In genomic region chr7:136869991-136870798, GRCh38 we compare ENCODE assay signal across 11 cellular contexts. TPM values are rescaled to one million over a fixed set of nuclear protein-coding genes. Genes with fewer than 3 reads are reported as not detected.
DNase-seq lines count a peak whose midpoint lies in the region; ATAC-seq and TF ChIP-seq lines count a peak whose summit lies in the region.
"Had no signal": no experiment of that assay in that cellular context is flagged by ENCODE, and none has a peak within 500 bp of the region (broad histone marks: within the 10 kb centered on the region; RNA-seq: fewer than 3 reads in every experiment).

No MANE protein-coding gene starts in this region.

- H3K27me3 Mint-ChIP-seq in naive thymus-derived CD4-positive, alpha-beta T cell: peaks cover 32 to 50% (median 38%) of the 10 kb centered on the region in 5 donors
- H3K27me3 Mint-ChIP-seq in T-cell: peaks cover 22 to 37% of the 10 kb centered on the region in 2 donors

- no peak overlapping the region for H3K27ac Mint-ChIP-seq in naive thymus-derived CD4-positive, alpha-beta T cell
- H3K27ac Mint-ChIP-seq in T-cell: no peak overlapping the region
- H3K27ac Mint-ChIP-seq: activated naive CD8-positive, alpha-beta T cell had no signal

- POLR2A ChIA-PET in naive thymus-derived CD4-positive, alpha-beta T cell (lab: Charles Lee): no interaction called here
- POLR2A ChIA-PET in T-cell (lab: Charles Lee): no interaction called here

- 1 to 11% methylated on average over 23 to 25 of the region's 48 CpGs for WGBS in esophagus squamous epithelium, 2 donors

- TF ChIP-seq CTCF in esophagus squamous epithelium (IDR thresholded peaks at IDR 0.05) (no peak), mucosa of descending colon (IDR thresholded peaks at IDR 0.05) (no peak)

- H3K27me3 ChIP-seq in esophagus squamous epithelium: peaks cover 0 to 68% (median 4%) of the 10 kb centered on the region in 4 donors
- H3K27me3 ChIP-seq in naive thymus-derived CD4-positive, alpha-beta T cell (ENCODE audit: control insufficient read depth in 2 of 2, insufficient read depth in 2 of 2, low read length in 2 of 2): no peaks in the 10 kb centered on the region
- H3K27me3 ChIP-seq: BLaER1 had no signal

- H3K4me1 ChIP-seq in esophagus squamous epithelium (peaks cover 6 to 32% (median 15%) of the 10 kb centered on the region in 3 donors), mucosa of descending colon (ENCODE audit: low read depth) (no peaks in the 10 kb centered on the region)
- H3K4me1 ChIP-seq in naive thymus-derived CD4-positive, alpha-beta T cell (ENCODE audit: control insufficient read depth in 2 of 2, insufficient read depth in 2 of 2, low read length in 2 of 2): no peaks in the 10 kb centered on the region
- H3K4me1 ChIP-seq: BLaER1 had no signal

- H3K4me1 Mint-ChIP-seq in naive thymus-derived CD4-positive, alpha-beta T cell: peaks cover 0 to 2% (median 0%) of the 10 kb centered on the region in 7 donors
- H3K4me1 Mint-ChIP-seq in T-cell: no peaks in the 10 kb centered on the region

- H3K4me3 Mint-ChIP-seq in naive thymus-derived CD4-positive, alpha-beta T cell: no peak overlapping the region
- no peak overlapping the region for H3K4me3 Mint-ChIP-seq in T-cell
- H3K4me3 Mint-ChIP-seq: activated naive CD8-positive, alpha-beta T cell had no signal

- H3K9me3 ChIP-seq in esophagus squamous epithelium (no peaks in the 10 kb centered on the region), mucosa of descending colon (no peaks in the 10 kb centered on the region)
- peaks cover 0 to 2% (median 0%) of the 10 kb centered on the region in 3 experiments for H3K9me3 ChIP-seq in naive thymus-derived CD4-positive, alpha-beta T cell (ENCODE audit: control insufficient read depth in 2 of 3, low read length in 3 of 3)

- H3K36me3 ChIP-seq in esophagus squamous epithelium (no peaks in the 10 kb centered on the region), mucosa of descending colon (ENCODE audit: low read depth) (no peaks in the 10 kb centered on the region)
- no peaks in the 10 kb centered on the region for H3K36me3 ChIP-seq in naive thymus-derived CD4-positive, alpha-beta T cell (ENCODE audit: control insufficient read depth in 2 of 3, insufficient read depth in 3 of 3, low read length in 3 of 3)
- H3K36me3 ChIP-seq: BLaER1 had no signal

- DNase-seq in Right ventricle myocardium inferior (ENCODE audit: missing footprints): peak; percentile 71
- no peak for DNase-seq in cardiac septum (ENCODE audit: low spot score)
- no peak for DNase-seq in esophagus squamous epithelium (lab: John Stamatoyannopoulos, UW)
- DNase-seq in mucosa of descending colon: peak in 2 of 3 donors; percentile 19 to 42
- no peak for DNase-seq in DMS153 treated with DMSO at 0.1 percent for 48 hours (lab: John Stamatoyannopoulos, UW; ENCODE audit: unreplicated experiment)
- no peak for DNase-seq in naive thymus-derived CD4-positive, alpha-beta T cell
- no peak for DNase-seq in substantia nigra (lab: John Stamatoyannopoulos, UW)
- DNase-seq in T-cell: no peak
- DNase-seq: NCI-H1694 had no signal

- intact Hi-C loops in Right ventricle myocardium inferior (cut with DNase I): loop anchor here (2.0 to 10.0 kb wide), 7 partner anchors 42 to 838 kb away; no protein-coding TSS in a partner anchor
- intact Hi-C loops in cardiac septum (cut with DNase I): loop anchor here (5.0 to 10.0 kb wide), 3 partner anchors 137 to 275 kb away; no protein-coding TSS in a partner anchor
- intact Hi-C loops in esophagus squamous epithelium (cut with DNase I): no loop called here
- intact Hi-C loops in mucosa of descending colon (cut with DNase I, micrococcal nuclease): no loop called here
- intact Hi-C loops in naive thymus-derived CD4-positive, alpha-beta T cell (cut with micrococcal nuclease): no loop called here

- TF ChIP-seq POLR2A in esophagus squamous epithelium (IDR thresholded peaks at IDR 0.05): no peak

- CTCF ChIA-PET in naive thymus-derived CD4-positive, alpha-beta T cell (lab: Charles Lee): no interaction called here
- CTCF ChIA-PET in T-cell (lab: Charles Lee): no interaction called here

- H3K9me3 Mint-ChIP-seq in naive thymus-derived CD4-positive, alpha-beta T cell: peaks cover 0 to 9% (median 2%) of the 10 kb centered on the region in 11 donors
- no peaks in the 10 kb centered on the region for H3K9me3 Mint-ChIP-seq in T-cell

- H3K27ac ChIP-seq in esophagus squamous epithelium: no peak overlapping the region
- H3K27ac ChIP-seq in naive thymus-derived CD4-positive, alpha-beta T cell (ENCODE audit: low read depth, low read length): no peak overlapping the region
- H3K27ac ChIP-seq in substantia nigra (ENCODE audit: low read depth, low read length, poor library complexity, severe bottlenecking): no peak overlapping the region
- H3K27ac ChIP-seq: BLaER1 had no signal

- peak overlapping the region in 3 of 4 donors; percentile 32 to 54 (median 37) for H3K4me3 ChIP-seq in esophagus squamous epithelium
- no peak overlapping the region for H3K4me3 ChIP-seq in mucosa of descending colon
- H3K4me3 ChIP-seq in naive thymus-derived CD4-positive, alpha-beta T cell (ENCODE audit: low read length): no peak overlapping the region
- H3K4me3 ChIP-seq: BLaER1 had no signal

- ATAC-seq in Right ventricle myocardium inferior: peak; percentile 10
- no peak for ATAC-seq in mucosa of descending colon
- no peak for ATAC-seq in naive thymus-derived CD4-positive, alpha-beta T cell
- no peak for ATAC-seq in T-cell (replicated peaks in 1 of 4)

- H3K36me3 Mint-ChIP-seq in naive thymus-derived CD4-positive, alpha-beta T cell: peaks cover 0 to 1% (median 0%) of the 10 kb centered on the region in 5 donors
- no peaks in the 10 kb centered on the region for H3K36me3 Mint-ChIP-seq in T-cell
- H3K36me3 Mint-ChIP-seq: activated naive CD8-positive, alpha-beta T cell had no signal

RNA-seq across cellular contexts. Expression of gene CHRM2, which starts 1.7 kb away (rescaled TPM):
- 70.4 TPM for total RNA-seq in Right ventricle myocardium inferior
- total RNA-seq in cardiac septum: 83.7 TPM
- total RNA-seq in esophagus squamous epithelium: under 1 TPM in 1 of 4 donors, not detected in 3; under 0.01 TPM
- total RNA-seq in mucosa of descending colon: 10 to 100 TPM in 1 of 3 donors, 1 to 10 TPM in 2; 1.4 to 84.0 (median 7.4) TPM
- total RNA-seq in naive thymus-derived CD4-positive, alpha-beta T cell: not detected
- polyA plus RNA-seq in naive thymus-derived CD4-positive, alpha-beta T cell: not detected
- total RNA-seq in T-cell: under 1 TPM in 2 of 5 donors, not detected in 3; 0.09 to 0.10 TPM

Comparison
In these comparisons a context has a peak if more than half of its experiments do, and no peak if none do; other contexts are left out.
1. DNase-seq: peak in Right ventricle myocardium inferior (single experiment) and mucosa of descending colon (2 of 3); none in cardiac septum (single experiment), esophagus squamous epithelium (single experiment), DMS153 treated with DMSO at 0.1 percent for 48 hours (single experiment), naive thymus-derived CD4-positive, alpha-beta T cell (0 of 9), substantia nigra (0 of 49) and T-cell (0 of 34).
2. H3K4me3 ChIP-seq: peak in esophagus squamous epithelium (3 of 4); none in mucosa of descending colon (single experiment) and naive thymus-derived CD4-positive, alpha-beta T cell (single experiment).
3. intact Hi-C loops: an anchor here in Right ventricle myocardium inferior (2.0 to 10.0 kb wide) and cardiac septum (5.0 to 10.0 kb wide); none called in esophagus squamous epithelium, mucosa of descending colon and naive thymus-derived CD4-positive, alpha-beta T cell.